Comparison of ENCODE assay signal across 8 cellular contexts in the genomic region with DNA sequence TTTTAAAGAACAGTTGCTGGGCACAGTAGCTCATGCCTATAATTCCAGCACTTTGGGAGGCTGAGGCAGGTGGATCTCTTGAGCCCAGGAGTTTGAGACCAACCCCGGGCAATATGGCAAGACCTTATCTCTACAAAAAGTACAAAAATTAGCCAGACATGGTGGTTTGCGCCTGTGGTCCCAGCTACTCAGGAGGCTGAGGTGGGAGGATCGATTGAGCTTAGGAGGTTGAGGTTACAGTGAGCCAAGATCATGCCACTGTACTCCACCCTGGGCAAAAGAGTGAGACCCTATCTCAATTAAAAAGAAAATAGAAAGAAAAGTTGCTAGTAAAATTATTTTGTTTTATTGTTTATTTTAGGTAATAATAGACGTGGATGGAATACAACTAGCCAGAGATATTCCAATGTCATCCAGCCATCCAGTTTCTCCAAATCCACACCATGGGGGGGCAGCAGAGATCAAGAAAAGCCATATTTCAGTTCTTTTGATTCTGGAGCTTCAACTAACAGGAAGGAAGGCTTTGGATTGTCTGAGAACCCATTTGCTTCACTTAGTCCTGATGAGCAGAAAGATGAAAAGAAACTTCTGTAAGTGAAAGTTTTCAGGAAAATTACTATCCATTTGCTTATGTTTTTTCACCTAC. TPM values are rescaled to one million over a fixed set of nuclear protein-coding genes. Genes with fewer than 3 reads are reported as not detected.
A peak's percentile ranks its signal among the peaks of the same experiment; 100 is the strongest.
DNase-seq lines count a peak whose midpoint lies in the region; ATAC-seq and TF ChIP-seq lines count a peak whose summit lies in the region.

No MANE protein-coding gene starts in this region.

- no peaks in the 10 kb centered on the region for H3K27me3 Mint-ChIP-seq in nephron (ENCODE audit: low read depth)

- peaks cover 22% of the 10 kb centered on the region for H3K4me1 Mint-ChIP-seq in nephron

- H3K27ac Mint-ChIP-seq in nephron, result no peak overlapping the region

- H3K36me3 Mint-ChIP-seq in nephron (ENCODE audit: low read depth), result peaks cover 31% of the 10 kb centered on the region

- peak; percentile 37; the same call in 2 of the 3 replicates for TF ChIP-seq CTCF in GM12872 (IDR thresholded peaks at IDR 0.05; ENCODE audit: insufficient read depth, low read depth, low read length)
- TF ChIP-seq CTCF in nephron (IDR thresholded peaks at IDR 0.05; ENCODE audit: unreplicated experiment in 3 of 3), result peak in 2 of 3 experiments; percentile 18 to 48

- ATAC-seq in HG03439 (IDR thresholded peaks at IDR 0.05; ENCODE audit: unreplicated experiment) (no peak), GM18868 (IDR thresholded peaks at IDR 0.05; ENCODE audit: unreplicated experiment) (no peak), HG03045 (IDR thresholded peaks at IDR 0.05; ENCODE audit: unreplicated experiment) (no peak)

- no peak overlapping the region for H3K27ac ChIP-seq in caudate nucleus (ENCODE audit: low read depth, low read length)

- H3K9me3 Mint-ChIP-seq in nephron, result no peaks in the 10 kb centered on the region

- DNase-seq in AG20443 (ENCODE audit: low spot score), result peak; percentile 58
- peak; percentile 50 for DNase-seq in NCI-H460 (ENCODE audit: extremely low read depth, low read depth)
- DNase-seq in caudate nucleus (lab: John Stamatoyannopoulos, UW), result peak in 37 of 61 donors; percentile 0 to 75 (median 30)

- H3K4me3 Mint-ChIP-seq in nephron, result peak overlapping the region in 1 of 3 experiments; percentile 79

RNA-seq across cellular contexts. Expression of a gene that starts 3.0 kb away (rescaled TPM):
- total RNA-seq in NCI-H460 (2014; rRNA removed; shearing (Covaris generic)), result 63.0 and 85.0 TPM in 2 replicates
- polyA plus RNA-seq in NCI-H460 (2014; cell fraction: nucleus; rRNA removed), result 111 and 129 TPM in 2 replicates
